Comparison of ENCODE assay signal across 9 cellular contexts in genomic region chr14:61562321-61563161, GRCh38.
DNase-seq lines count a peak whose midpoint lies in the region; ATAC-seq, FAIRE-seq and TF ChIP-seq lines count a peak whose summit lies in the region.
"Had no signal": no experiment of that assay in that cellular context is flagged by ENCODE, and none has a peak within 500 bp of the region (broad histone marks: within the 10 kb centered on the region; RNA-seq: fewer than 3 reads in every experiment).

No MANE protein-coding gene starts in this region.

- TF ChIP-seq CTCF in pancreas (IDR thresholded peaks at IDR 0.05) = no peak

- intact Hi-C loops in pancreas (cut with DNase I) = no loop called here

- H3K9me3 ChIP-seq in SJSA1 (replicated peaks) = no peaks in the 10 kb centered on the region
- no peaks in the 10 kb centered on the region for H3K9me3 ChIP-seq in duodenal mucosa (ENCODE audit: control insufficient read depth in 1 of 2, low read length in 2 of 2)
- no peaks in the 10 kb centered on the region for H3K9me3 ChIP-seq in pancreas

- peak; percentile 87 for DNase-seq in DMS79 treated with DMSO at 0.1 percent for 48 hours (lab: John Stamatoyannopoulos, UW)
- no peak for DNase-seq in DMS79 (lab: John Stamatoyannopoulos, UW)
- DNase-seq in SJSA1 (ENCODE audit: low read depth in 1 of 2, low spot score in 2 of 2) = peak; percentile 90 to 95
- DNase-seq in pancreas = peak in 3 of 6 donors; percentile 64 to 74 (median 69)
- DNase-seq in pons (ENCODE audit: low spot score) = no peak
- DNase-seq in D341Med (ENCODE audit: low spot score) = no peak

- no peak for FAIRE-seq in pancreas (lab: Jason Lieb, UNC)
- FAIRE-seq: A204.1 had no signal

- no peak overlapping the region for H3K4me3 ChIP-seq in SJSA1
- no peak overlapping the region for H3K4me3 ChIP-seq in duodenal mucosa (ENCODE audit: low read depth in 1 of 2, low read length in 2 of 2)
- no peak overlapping the region for H3K4me3 ChIP-seq in pancreas

- H3K27me3 ChIP-seq in SJSA1 (replicated peaks) = no peaks in the 10 kb centered on the region
- H3K27me3 ChIP-seq in duodenal mucosa (ENCODE audit: control insufficient read depth in 1 of 2, insufficient read depth in 2 of 2, low read length in 2 of 2) = no peaks in the 10 kb centered on the region
- H3K27me3 ChIP-seq in pancreas = no peaks in the 10 kb centered on the region

- H3K36me3 ChIP-seq in SJSA1 = no peaks in the 10 kb centered on the region
- H3K36me3 ChIP-seq in duodenal mucosa (ENCODE audit: control insufficient read depth in 1 of 2, insufficient read depth in 2 of 2, low read length in 2 of 2) = no peaks in the 10 kb centered on the region
- no peaks in the 10 kb centered on the region for H3K36me3 ChIP-seq in pancreas

- H3K27ac ChIP-seq in SJSA1 = peak overlapping the region; percentile 98
- H3K27ac ChIP-seq in duodenal mucosa (ENCODE audit: low read depth, low read length) = peak overlapping the region; percentile 65
- H3K27ac ChIP-seq in pancreas = peak overlapping the region; percentile 72 to 89 (median 80)

- H3K4me1 ChIP-seq in SJSA1 (replicated peaks) = peaks cover 82% of the 10 kb centered on the region
- peaks cover 34 to 62% of the 10 kb centered on the region in 2 donors for H3K4me1 ChIP-seq in duodenal mucosa (ENCODE audit: control insufficient read depth in 1 of 2, insufficient read depth in 2 of 2, low read length in 2 of 2)
- H3K4me1 ChIP-seq in pancreas = peaks cover 22 to 61% (median 39%) of the 10 kb centered on the region in 3 donors

- WGBS in pancreas, 2 donors = 78 to 82% methylated on average over 7 of the region's 7 CpGs

- H3K9ac ChIP-seq in duodenal mucosa (ENCODE audit: low read depth in 1 of 2, low read length in 2 of 2) = no peak overlapping the region

- ATAC-seq in pancreas = peak; percentile 71 to 86 (median 76)
- no peak for ATAC-seq in GM18858 (IDR thresholded peaks at IDR 0.05; ENCODE audit: unreplicated experiment)

Comparison
In these comparisons a context has a peak if more than half of its experiments do, and no peak if none do; other contexts are left out.
1. DNase-seq: peak in DMS79 treated with DMSO at 0.1 percent for 48 hours (single experiment) and SJSA1 (2 of 2); none in DMS79 (single experiment), pons (single experiment) and D341Med (single experiment).
2. Peak in every context shown above with its lines, with median percentiles within 50 percentile points of each other: H3K27ac ChIP-seq.